In genomic region chr5:43008369-43009158, GRCh38 we compare ENCODE assay signal across 8 cellular contexts. TPM values are rescaled to one million over a fixed set of nuclear protein-coding genes. Genes with fewer than 3 reads are reported as not detected.
DNase-seq lines count a peak whose midpoint lies in the region; ATAC-seq and TF ChIP-seq lines count a peak whose summit lies in the region.

No MANE protein-coding gene starts in this region.

- peak; percentile 69 for DNase-seq in GM13976 (ENCODE audit: low spot score)
- peak; percentile 85 for DNase-seq in NCI-H187 treated with DMSO at 0.1 percent for 48 hours (lab: John Stamatoyannopoulos, UW)
- peak; percentile 72 to 91 (median 81) for DNase-seq in T-helper 17 cell
- peak; percentile 73 to 81 for DNase-seq in hippocampal formation (lab: John Stamatoyannopoulos, UW)
- DNase-seq in sciatic nerve (ENCODE audit: low spot score), result peak; percentile 93
- DNase-seq in amniotic stem cell (lab: John Stamatoyannopoulos, UW), result no peak

- H3K27me3 Mint-ChIP-seq in T-helper 17 cell, result no peaks in the 10 kb centered on the region

- ATAC-seq in HG02885 (IDR thresholded peaks at IDR 0.05; ENCODE audit: poor library complexity, unreplicated experiment) (peak; percentile 48), T-helper 17 cell (peak; percentile 72), sciatic nerve (peak; percentile 94)

- intact Hi-C loops in sciatic nerve (cut with DNase I), result no loop called here

- peak overlapping the region; percentile 38 for H3K27ac ChIP-seq in angular gyrus (ENCODE audit: low read depth, low read length)

- peaks cover 34% of the 10 kb centered on the region for H3K4me1 Mint-ChIP-seq in T-helper 17 cell

- H3K4me3 Mint-ChIP-seq in T-helper 17 cell, result peak overlapping the region; percentile 96

- TF ChIP-seq CTCF in GM13976 (IDR thresholded peaks at IDR 0.05; ENCODE audit: borderline replicate concordance, control extremely low read depth, extremely low read depth, insufficient read depth, missing control alignments), result no peak

- peaks cover 2% of the 10 kb centered on the region for H3K36me3 Mint-ChIP-seq in T-helper 17 cell (ENCODE audit: low read depth)

- in situ Hi-C loops in GM13976 (cut with MboI; ENCODE audit: low sequenced_read_pairs, unreplicated experiment), result no loop called here

- H3K9me3 ChIP-seq in T-helper 17 cell (ENCODE audit: control insufficient read depth, low read length, poor library complexity, severe bottlenecking), result no peaks in the 10 kb centered on the region

- H3K27ac Mint-ChIP-seq in T-helper 17 cell, result peak overlapping the region; percentile 100

RNA-seq across cellular contexts. Expression of gene ANXA2R, which starts 31.6 kb away (rescaled TPM):
- total RNA-seq in T-helper 17 cell, result 10 to 100 TPM; 33.0 to 44.0 TPM
- total RNA-seq in sciatic nerve, result 5.7 TPM
